In genomic region chr7:122145937-122146336, GRCh38 we compare ENCODE assay signal across 21 cellular contexts. TPM values are rescaled to one million over a fixed set of nuclear protein-coding genes. Genes with fewer than 3 reads are reported as not detected.
DNase-seq lines count a peak whose midpoint lies in the region; ATAC-seq and TF ChIP-seq lines count a peak whose summit lies in the region.
"Had no signal": no experiment of that assay in that cellular context is flagged by ENCODE, and none has a peak within 500 bp of the region (broad histone marks: within the 10 kb centered on the region; RNA-seq: fewer than 3 reads in every experiment).

No MANE protein-coding gene starts in this region.

- peaks cover 10% of the 10 kb centered on the region for H3K4me1 Mint-ChIP-seq in central memory CD8-positive, alpha-beta T cell
- peaks cover 25% of the 10 kb centered on the region for H3K4me1 Mint-ChIP-seq in nephron

- peaks cover 6% of the 10 kb centered on the region for H3K36me3 Mint-ChIP-seq in central memory CD8-positive, alpha-beta T cell (ENCODE audit: insufficient read depth)
- no peaks in the 10 kb centered on the region for H3K36me3 Mint-ChIP-seq in nephron (ENCODE audit: low read depth)

- H3K27me3 Mint-ChIP-seq in central memory CD8-positive, alpha-beta T cell, result peaks cover 38% of the 10 kb centered on the region
- peaks cover 3% of the 10 kb centered on the region for H3K27me3 Mint-ChIP-seq in nephron (ENCODE audit: low read depth)

- no peak for ATAC-seq in central memory CD8-positive, alpha-beta T cell (replicated peaks; ENCODE audit: extremely low read depth, poor library complexity, severe bottlenecking)
- ATAC-seq in right lobe of liver, result no peak
- no peak for ATAC-seq in HG02642 (IDR thresholded peaks at IDR 0.05; ENCODE audit: poor library complexity, unreplicated experiment)
- ATAC-seq: HCT116 had no signal

- intact Hi-C loops in cardiac septum (cut with DNase I) (no loop called here), right lobe of liver (cut with DNase I) (no loop called here)

- H3K4me3 Mint-ChIP-seq in central memory CD8-positive, alpha-beta T cell, result peak overlapping the region; percentile 1
- peak overlapping the region; percentile 57 to 77 (median 75) for H3K4me3 Mint-ChIP-seq in nephron

- peak in 1 of 2 donors; percentile 10 for DNase-seq in cardiac muscle cell (ENCODE audit: low read depth in 1 of 2, low spot score in 1 of 2)
- no peak for DNase-seq in cardiac septum (ENCODE audit: low spot score)
- DNase-seq in central memory CD8-positive, alpha-beta T cell (ENCODE audit: low spot score in 2 of 2), result no peak
- DNase-seq in right lobe of liver, result no peak
- no peak for DNase-seq in tibial nerve (ENCODE audit: low spot score in 2 of 2)
- DNase-seq: AML-193, DMS 273 treated with DMSO at 0.1 percent for 48 hours, GDM1, KG1, NCI-H1105 treated with DMSO at 0.1 percent for 48 hours, NCI-H1694, NCI-H2081 treated with DMSO at 0.1 percent for 48 hours, NCI-H510A, NCI-H748 treated with DMSO at 0.1 percent for 48 hours, SHP77 treated with DMSO at 0.1 percent for 48 hours had no signal

- no peaks in the 10 kb centered on the region for H3K9me3 ChIP-seq in cardiac muscle cell (ENCODE audit: low read depth)
- no peaks in the 10 kb centered on the region for H3K9me3 ChIP-seq in HUES48 (ENCODE audit: control insufficient read depth, insufficient read depth, low read length)
- no peaks in the 10 kb centered on the region for H3K9me3 ChIP-seq in right lobe of liver
- H3K9me3 ChIP-seq in tibial nerve, result no peaks in the 10 kb centered on the region

- H3K9me3 Mint-ChIP-seq in central memory CD8-positive, alpha-beta T cell, result peaks cover 3% of the 10 kb centered on the region
- H3K9me3 Mint-ChIP-seq in nephron, result no peaks in the 10 kb centered on the region

- H3K9ac ChIP-seq in HUES48 (ENCODE audit: low read depth, low read length), result peak overlapping the region; percentile 33; the same call in 1 of the 2 replicates

- no peak overlapping the region for H3K27ac Mint-ChIP-seq in central memory CD8-positive, alpha-beta T cell (ENCODE audit: low read depth)
- H3K27ac Mint-ChIP-seq in nephron, result no peak overlapping the region

- 43% methylated on average over 1 of the region's 1 CpG for WGBS in right lobe of liver (ENCODE audit: insufficient coverage, low coverage, low lambda C conversion rate, missing lambda C conversion rate)
- WGBS in tibial nerve, 2 donors, result 54 to 61% methylated on average over 1 of the region's 1 CpG

- TF ChIP-seq POLR2A in right lobe of liver (IDR thresholded peaks at IDR 0.05) (no peak), tibial nerve (IDR thresholded peaks at IDR 0.05) (no peak)

- no peak for TF ChIP-seq EP300 in tibial nerve (IDR thresholded peaks at IDR 0.05)

- H3K27me3 ChIP-seq in cardiac muscle cell (no peaks in the 10 kb centered on the region), HUES48 (ENCODE audit: control insufficient read depth, insufficient read depth, low read length) (no peaks in the 10 kb centered on the region), right lobe of liver (no peaks in the 10 kb centered on the region), tibial nerve (no peaks in the 10 kb centered on the region)

- H3K4me1 ChIP-seq in cardiac muscle cell (ENCODE audit: low read depth), result peaks cover 22% of the 10 kb centered on the region
- H3K4me1 ChIP-seq in HUES48 (ENCODE audit: control insufficient read depth, insufficient read depth, low read length), result peaks cover 70% of the 10 kb centered on the region
- peaks cover 0 to 24% (median 3%) of the 10 kb centered on the region in 4 donors for H3K4me1 ChIP-seq in right lobe of liver
- peaks cover 0 to 22% (median 3%) of the 10 kb centered on the region in 4 donors for H3K4me1 ChIP-seq in tibial nerve

- H3K4me3 ChIP-seq in cardiac muscle cell, result no peak overlapping the region
- H3K4me3 ChIP-seq in HUES48 (ENCODE audit: low read depth, low read length), result peak overlapping the region; percentile 36; the same call in 1 of the 2 replicates
- H3K4me3 ChIP-seq in right lobe of liver, result no peak overlapping the region
- H3K4me3 ChIP-seq in tibial nerve, result no peak overlapping the region

- no peaks in the 10 kb centered on the region for H3K36me3 ChIP-seq in cardiac muscle cell
- peaks cover 18% of the 10 kb centered on the region for H3K36me3 ChIP-seq in HUES48 (ENCODE audit: control insufficient read depth, insufficient read depth, low read length)
- no peaks in the 10 kb centered on the region for H3K36me3 ChIP-seq in right lobe of liver
- no peaks in the 10 kb centered on the region for H3K36me3 ChIP-seq in tibial nerve

- H3K27ac ChIP-seq in cardiac muscle cell, result peak overlapping the region; percentile 80
- H3K27ac ChIP-seq in HUES48 (ENCODE audit: low read depth, low read length), result peak overlapping the region; percentile 73
- peak overlapping the region in 1 of 3 donors; percentile 1 for H3K27ac ChIP-seq in right lobe of liver
- peak overlapping the region in 1 of 4 donors; percentile 98 for H3K27ac ChIP-seq in tibial nerve
- H3K27ac ChIP-seq: 22Rv1, C4-2B had no signal

- no peak for TF ChIP-seq CTCF in cardiac muscle cell (IDR thresholded peaks at IDR 0.05; ENCODE audit: low read depth, low read length)
- TF ChIP-seq CTCF in nephron (IDR thresholded peaks at IDR 0.05; ENCODE audit: unreplicated experiment in 3 of 3), result no peak
- no peak for TF ChIP-seq CTCF in right lobe of liver (IDR thresholded peaks at IDR 0.05)
- TF ChIP-seq CTCF in tibial nerve (IDR thresholded peaks at IDR 0.05), result no peak

RNA-seq across cellular contexts. Expression of gene AASS, which starts 1.9 kb away (rescaled TPM):
- total RNA-seq in cardiac muscle cell (25.0 and 42.1 TPM in 2 replicates), cardiac septum (20.6 TPM), right lobe of liver (10 to 100 TPM; 23.6 to 83.0 (median 39.0) TPM), tibial nerve (100 to 1,000 TPM; 141 to 231 (median 189) TPM)
- 31.3 and 32.6 TPM in 2 replicates for polyA plus RNA-seq in cardiac muscle cell
